ENCODE assay signal across 9 cellular contexts in genomic region chr14:69666112-69666511, GRCh38. TPM values are rescaled to one million over a fixed set of nuclear protein-coding genes. Genes with fewer than 3 reads are reported as not detected.
DNase-seq lines count a peak whose midpoint lies in the region; ATAC-seq and TF ChIP-seq lines count a peak whose summit lies in the region.
"Had no signal": no experiment of that assay in that cellular context is flagged by ENCODE, and none has a peak within 500 bp of the region (broad histone marks: within the 10 kb centered on the region; RNA-seq: fewer than 3 reads in every experiment).

No MANE protein-coding gene starts in this region.

- peaks cover 63% of the 10 kb centered on the region for H3K36me3 Mint-ChIP-seq in activated CD4-positive, alpha-beta T cell treated with anti-CD3 and anti-CD28 coated beads, Interleukin-2, amount 10 ng/mL, durations not matched to agents 24 days and 14 days (ENCODE audit: low read depth)
- H3K36me3 Mint-ChIP-seq in chondrocyte (ENCODE audit: low read depth): peaks cover 2% of the 10 kb centered on the region

- no peak overlapping the region for H2AK5ac ChIP-seq in mesenchymal stem cell (ENCODE audit: low read length, severe bottlenecking)

- no peak overlapping the region for H3K23ac ChIP-seq in mesenchymal stem cell (ENCODE audit: low read length in 2 of 2)

- H3K4me1 ChIP-seq in mesenchymal stem cell (ENCODE audit: control insufficient read depth, insufficient read depth, low read depth, low read length) (peaks cover 6% of the 10 kb centered on the region), thoracic aorta (ENCODE audit: control insufficient read depth in 1 of 2, low read depth in 2 of 2) (peaks cover 73 to 88% of the 10 kb centered on the region in 2 donors)
- no peaks in the 10 kb centered on the region for H3K4me1 ChIP-seq in effector memory CD4-positive, alpha-beta T cell (ENCODE audit: control insufficient read depth, insufficient read depth, low read length, poor library complexity, severe bottlenecking)

- no peak for ATAC-seq in thoracic aorta (ENCODE audit: insufficient number of reproducible peaks, low FRiP score, low read depth)
- ATAC-seq in HG03460 (IDR thresholded peaks at IDR 0.05; ENCODE audit: unreplicated experiment): no peak

- H3K27me3 Mint-ChIP-seq in activated CD4-positive, alpha-beta T cell treated with anti-CD3 and anti-CD28 coated beads, Interleukin-2, amount 10 ng/mL, durations not matched to agents 24 days and 14 days: no peaks in the 10 kb centered on the region
- no peaks in the 10 kb centered on the region for H3K27me3 Mint-ChIP-seq in chondrocyte (ENCODE audit: low read depth)

- peaks cover 76% of the 10 kb centered on the region for H3K4me1 Mint-ChIP-seq in activated CD4-positive, alpha-beta T cell treated with anti-CD3 and anti-CD28 coated beads, Interleukin-2, amount 10 ng/mL, durations not matched to agents 24 days and 14 days
- H3K4me1 Mint-ChIP-seq in chondrocyte (ENCODE audit: low read depth): peaks cover 86% of the 10 kb centered on the region

- H3K9me3 Mint-ChIP-seq in activated CD4-positive, alpha-beta T cell treated with anti-CD3 and anti-CD28 coated beads, Interleukin-2, amount 10 ng/mL, durations not matched to agents 24 days and 14 days: no peaks in the 10 kb centered on the region
- H3K9me3 Mint-ChIP-seq in chondrocyte (ENCODE audit: low read depth): no peaks in the 10 kb centered on the region

- no peak overlapping the region for H3K14ac ChIP-seq in mesenchymal stem cell (ENCODE audit: low read length in 2 of 2)

- no peak overlapping the region for H3K18ac ChIP-seq in mesenchymal stem cell (ENCODE audit: low read depth in 1 of 2, low read length in 2 of 2)

- H2BK5ac ChIP-seq in mesenchymal stem cell (ENCODE audit: low read depth, low read length, poor library complexity, severe bottlenecking): no peak overlapping the region

- intact Hi-C loops in activated CD4-positive, alpha-beta T cell treated with anti-CD3 and anti-CD28 coated beads, Interleukin-2, amount 10 ng/mL, durations not matched to agents 24 days and 14 days (cut with micrococcal nuclease): no loop called here

- no peak overlapping the region for H3K4me2 ChIP-seq in mesenchymal stem cell (ENCODE audit: low read length, poor library complexity, severe bottlenecking)

- peak overlapping the region; percentile 54 for H3K27ac Mint-ChIP-seq in activated CD4-positive, alpha-beta T cell treated with anti-CD3 and anti-CD28 coated beads, Interleukin-2, amount 10 ng/mL, durations not matched to agents 24 days and 14 days
- H3K27ac Mint-ChIP-seq in chondrocyte (ENCODE audit: unreplicated experiment): peak overlapping the region; percentile 85

- H3K9me3 ChIP-seq in mesenchymal stem cell (ENCODE audit: control insufficient read depth, low read length) (no peaks in the 10 kb centered on the region), thoracic aorta (no peaks in the 10 kb centered on the region)
- H3K9me3 ChIP-seq in effector memory CD4-positive, alpha-beta T cell (ENCODE audit: control insufficient read depth, low read length): no peaks in the 10 kb centered on the region

- H2BK12ac ChIP-seq in mesenchymal stem cell (ENCODE audit: low read length in 2 of 2): no peak overlapping the region

- H2AFZ ChIP-seq in mesenchymal stem cell (ENCODE audit: low read depth, low read length): no peak overlapping the region

- H3K4me3 ChIP-seq in mesenchymal stem cell (ENCODE audit: insufficient read depth in 1 of 2, low read depth in 1 of 2, low read length in 2 of 2) (no peak overlapping the region), thoracic aorta (peak overlapping the region; percentile 31)
- H3K4me3 ChIP-seq in effector memory CD4-positive, alpha-beta T cell (ENCODE audit: insufficient read depth, low read depth, low read length, poor library complexity, severe bottlenecking): no peak overlapping the region

- H3K9ac ChIP-seq in mesenchymal stem cell (ENCODE audit: low read length): peak overlapping the region; percentile 0

- H3K79me1 ChIP-seq in mesenchymal stem cell (replicated peaks; ENCODE audit: low read length, poor library complexity, severe bottlenecking): peaks cover 40% of the 10 kb centered on the region

- H4K91ac ChIP-seq in mesenchymal stem cell (ENCODE audit: low read length): no peak overlapping the region

- no peak for TF ChIP-seq CTCF in chondrocyte (IDR thresholded peaks at IDR 0.05)
- TF ChIP-seq CTCF in thoracic aorta (IDR thresholded peaks at IDR 0.05): no peak

- no peak overlapping the region for H3K4me3 Mint-ChIP-seq in activated CD4-positive, alpha-beta T cell treated with anti-CD3 and anti-CD28 coated beads, Interleukin-2, amount 10 ng/mL, durations not matched to agents 24 days and 14 days
- H3K4me3 Mint-ChIP-seq in chondrocyte (ENCODE audit: unreplicated experiment): no peak overlapping the region

- H4K8ac ChIP-seq in mesenchymal stem cell (ENCODE audit: low read length): no peak overlapping the region

- H3K36me3 ChIP-seq in mesenchymal stem cell (ENCODE audit: control insufficient read depth in 1 of 2, insufficient read depth in 2 of 2, low read depth in 1 of 2, low read length in 2 of 2) (no peaks in the 10 kb centered on the region), thoracic aorta (no peaks in the 10 kb centered on the region)
- no peaks in the 10 kb centered on the region for H3K36me3 ChIP-seq in effector memory CD4-positive, alpha-beta T cell (ENCODE audit: control insufficient read depth, insufficient read depth, low read length)

- WGBS in mesenchymal stem cell: 88% methylated on average over 1 of the region's 3 CpGs

- no peak overlapping the region for H3K27ac ChIP-seq in mesenchymal stem cell (ENCODE audit: low read length, poor library complexity, severe bottlenecking)
- peak overlapping the region; percentile 70 to 82 for H3K27ac ChIP-seq in thoracic aorta
- H3K27ac ChIP-seq in effector memory CD4-positive, alpha-beta T cell (ENCODE audit: insufficient read depth, low read length, poor library complexity, severe bottlenecking): no peak overlapping the region

- no peak for DNase-seq in activated CD4-positive, alpha-beta T cell treated with anti-CD3 and anti-CD28 coated beads, Interleukin-2, amount 10 ng/mL, durations not matched to agents 24 days and 14 days
- no peak for DNase-seq in activated CD4-positive, alpha-beta T cell treated with anti-CD3 and anti-CD28 coated beads for 4 hours
- no peak for DNase-seq in chondrocyte (ENCODE audit: low spot score)
- DNase-seq in mesenchymal stem cell: no peak
- no peak for DNase-seq in thoracic aorta (ENCODE audit: low spot score)
- no peak for DNase-seq in SHP77 treated with DMSO at 0.1 percent for 48 hours (lab: John Stamatoyannopoulos, UW)
- DNase-seq in effector memory CD4-positive, alpha-beta T cell: no peak
- DNase-seq: hippocampal formation had no signal

- H2BK120ac ChIP-seq in mesenchymal stem cell (ENCODE audit: low read depth, low read length): no peak overlapping the region

- H3K4ac ChIP-seq in mesenchymal stem cell (ENCODE audit: low read depth in 1 of 2, low read length in 2 of 2): no peak overlapping the region

- H3K27me3 ChIP-seq in mesenchymal stem cell (ENCODE audit: control insufficient read depth in 1 of 2, insufficient read depth in 1 of 2, low read length in 2 of 2) (no peaks in the 10 kb centered on the region), thoracic aorta (replicated peaks; ENCODE audit: insufficient read depth) (no peaks in the 10 kb centered on the region)
- H3K27me3 ChIP-seq in effector memory CD4-positive, alpha-beta T cell (replicated peaks; ENCODE audit: control insufficient read depth, insufficient read depth, low read length, poor library complexity, severe bottlenecking): no peaks in the 10 kb centered on the region

- no peak overlapping the region for H2BK15ac ChIP-seq in mesenchymal stem cell (ENCODE audit: low read depth, poor library complexity, severe bottlenecking)

RNA-seq across cellular contexts. Expression of gene SUSD6, which starts 54.7 kb away (rescaled TPM):
- total RNA-seq in activated CD4-positive, alpha-beta T cell treated with anti-CD3 and anti-CD28 coated beads, Interleukin-2, amount 10 ng/mL, durations not matched to agents 24 days and 14 days: 73.4 and 78.9 TPM in 2 replicates
- 49.1 to 51.6 TPM (median 49.3 TPM) in 3 replicates for total RNA-seq in chondrocyte
- polyA plus RNA-seq in mesenchymal stem cell (2013, experiment 1 of 2): 8.9 TPM
- polyA plus RNA-seq in mesenchymal stem cell (2013, experiment 2 of 2): 9.1 TPM
- 10 to 100 TPM; 51.7 to 80.1 TPM for total RNA-seq in thoracic aorta

Comparison
In these comparisons a context has a peak if more than half of its experiments do, and no peak if none do; other contexts are left out.
1. H3K27ac ChIP-seq: peak in thoracic aorta (2 of 2); none in mesenchymal stem cell (single experiment) and effector memory CD4-positive, alpha-beta T cell (single experiment).